In the genomic region with DNA sequence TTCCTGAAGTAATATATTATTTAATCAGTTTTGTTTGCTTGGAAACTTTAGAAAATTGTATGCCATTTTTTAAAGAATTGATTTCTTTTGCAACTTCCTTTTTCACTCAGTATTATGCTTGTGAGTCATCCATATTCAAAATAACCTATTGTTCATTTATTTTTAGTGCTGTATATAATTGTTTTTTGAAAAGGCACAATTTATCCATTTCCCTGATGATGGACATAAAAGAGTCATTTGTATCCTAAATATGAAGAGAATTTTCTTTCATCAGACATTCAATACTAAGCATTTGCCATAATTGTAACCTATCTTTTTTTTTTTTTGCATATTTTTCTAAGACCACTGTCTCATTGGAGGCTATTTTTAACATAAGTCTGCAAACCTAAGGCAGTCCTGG, we compare ENCODE assay signal across 1 cellular context.
TF ChIP-seq lines count a peak whose summit lies in the region.

No MANE protein-coding gene starts in this region.

TF ChIP-seq in SK-N-SH, 30 proteins besides CTCF, POLR2A, EP300 and RAD21 (continued from another document):
- TF ChIP-seq, protein P1, sequence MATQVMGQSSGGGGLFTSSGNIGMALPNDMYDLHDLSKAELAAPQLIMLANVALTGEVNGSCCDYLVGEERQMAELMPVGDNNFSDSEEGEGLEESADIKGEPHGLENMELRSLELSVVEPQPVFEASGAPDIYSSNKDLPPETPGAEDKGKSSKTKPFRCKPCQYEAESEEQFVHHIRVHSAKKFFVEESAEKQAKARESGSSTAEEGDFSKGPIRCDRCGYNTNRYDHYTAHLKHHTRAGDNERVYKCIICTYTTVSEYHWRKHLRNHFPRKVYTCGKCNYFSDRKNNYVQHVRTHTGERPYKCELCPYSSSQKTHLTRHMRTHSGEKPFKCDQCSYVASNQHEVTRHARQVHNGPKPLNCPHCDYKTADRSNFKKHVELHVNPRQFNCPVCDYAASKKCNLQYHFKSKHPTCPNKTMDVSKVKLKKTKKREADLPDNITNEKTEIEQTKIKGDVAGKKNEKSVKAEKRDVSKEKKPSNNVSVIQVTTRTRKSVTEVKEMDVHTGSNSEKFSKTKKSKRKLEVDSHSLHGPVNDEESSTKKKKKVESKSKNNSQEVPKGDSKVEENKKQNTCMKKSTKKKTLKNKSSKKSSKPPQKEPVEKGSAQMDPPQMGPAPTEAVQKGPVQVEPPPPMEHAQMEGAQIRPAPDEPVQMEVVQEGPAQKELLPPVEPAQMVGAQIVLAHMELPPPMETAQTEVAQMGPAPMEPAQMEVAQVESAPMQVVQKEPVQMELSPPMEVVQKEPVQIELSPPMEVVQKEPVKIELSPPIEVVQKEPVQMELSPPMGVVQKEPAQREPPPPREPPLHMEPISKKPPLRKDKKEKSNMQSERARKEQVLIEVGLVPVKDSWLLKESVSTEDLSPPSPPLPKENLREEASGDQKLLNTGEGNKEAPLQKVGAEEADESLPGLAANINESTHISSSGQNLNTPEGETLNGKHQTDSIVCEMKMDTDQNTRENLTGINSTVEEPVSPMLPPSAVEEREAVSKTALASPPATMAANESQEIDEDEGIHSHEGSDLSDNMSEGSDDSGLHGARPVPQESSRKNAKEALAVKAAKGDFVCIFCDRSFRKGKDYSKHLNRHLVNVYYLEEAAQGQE (IDR thresholded peaks at IDR 0.05; ENCODE audit: low read depth, low read length) = no peak
- TF ChIP-seq TEAD4 (IDR thresholded peaks at IDR 0.05; ENCODE audit: borderline replicate concordance, insufficient read depth) (no peak), MXI1 (IDR thresholded peaks at IDR 0.05; ENCODE audit: low read depth, low read length) (no peak), JUND (IDR thresholded peaks at IDR 0.05) (no peak)
